ENCODE assay signal across 16 cellular contexts in the genomic region with DNA sequence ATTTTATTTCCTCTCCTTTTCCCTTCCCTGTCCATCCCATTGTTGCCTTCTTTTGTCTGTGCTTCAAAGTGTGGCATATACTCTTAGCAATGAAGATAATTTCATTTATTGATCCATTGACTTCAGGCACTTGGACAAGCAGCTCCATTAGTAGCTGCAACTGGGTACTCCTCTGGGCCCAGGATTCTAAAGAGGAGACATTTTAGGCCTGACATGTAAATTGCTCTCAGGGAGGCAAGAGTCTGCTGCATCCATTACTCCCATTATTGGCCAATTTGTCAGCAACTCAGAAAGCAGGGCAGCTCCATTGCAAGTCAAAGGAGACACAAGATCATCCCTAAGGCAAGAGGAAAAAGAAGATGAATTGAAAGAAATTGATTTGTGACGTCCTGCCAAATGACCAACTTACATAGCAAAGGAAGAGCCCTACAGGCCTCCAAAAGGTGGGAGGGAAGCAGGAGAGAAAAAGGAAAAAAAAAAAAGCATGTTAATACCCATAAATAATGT.
DNase-seq lines count a peak whose midpoint lies in the region; ATAC-seq and TF ChIP-seq lines count a peak whose summit lies in the region.
"Had no signal": no experiment of that assay in that cellular context is flagged by ENCODE, and none has a peak within 500 bp of the region (broad histone marks: within the 10 kb centered on the region; RNA-seq: fewer than 3 reads in every experiment).

No MANE protein-coding gene starts in this region.

- H3K9me2 ChIP-seq in GM23338 (ENCODE audit: insufficient read depth) (peaks cover 3% of the 10 kb centered on the region; the same call in 1 of the 2 replicates), neural cell (ENCODE audit: insufficient read depth, low read length) (no peaks in the 10 kb centered on the region)

- H3K36me3 ChIP-seq in GM23338 (ENCODE audit: insufficient read depth) (no peaks in the 10 kb centered on the region), neural cell (ENCODE audit: insufficient read depth, low read length) (no peaks in the 10 kb centered on the region)
- H3K36me3 ChIP-seq: BE2C, HAP-1 had no signal

- H3K27ac Mint-ChIP-seq in GM23338 (no peak overlapping the region), glutamatergic neuron (ENCODE audit: unreplicated experiment) (peak overlapping the region; percentile 82)
- H3K27ac Mint-ChIP-seq in activated T-cell treated with anti-CD3 and anti-CD28 coated beads, Interleukin-2, amount 50 U/mL, for 72 hours = no peak overlapping the region
- H3K27ac Mint-ChIP-seq: CD4-positive, CD25-positive, alpha-beta regulatory T cell; CD8-positive, alpha-beta memory T cell had no signal

- H3K27me3 Mint-ChIP-seq in GM23338 (ENCODE audit: insufficient read depth, low read depth, poor library complexity) (no peaks in the 10 kb centered on the region), glutamatergic neuron (ENCODE audit: unreplicated experiment) (peaks cover 4% of the 10 kb centered on the region)
- no peaks in the 10 kb centered on the region for H3K27me3 Mint-ChIP-seq in activated T-cell treated with anti-CD3 and anti-CD28 coated beads, Interleukin-2, amount 50 U/mL, for 72 hours (ENCODE audit: low read depth)
- H3K27me3 Mint-ChIP-seq: CD4-positive, CD25-positive, alpha-beta regulatory T cell; CD8-positive, alpha-beta memory T cell had no signal

- DNase-seq in GM23338 (ENCODE audit: low spot score) (no peak), glutamatergic neuron (no peak)
- DNase-seq in activated T-cell treated with anti-CD3 and anti-CD28 coated beads, Interleukin-2, amount 50 U/mL, for 72 hours = no peak
- DNase-seq: BE2C; C1 segment of cervical spinal cord; CD4-positive, CD25-positive, alpha-beta regulatory T cell; CD8-positive, alpha-beta memory T cell; DMS 273 treated with DMSO at 0.1 percent for 48 hours; DMS53; DND-41; EL had no signal

- H3K9me3 ChIP-seq in neural cell (ENCODE audit: low read length) = no peaks in the 10 kb centered on the region
- H3K9me3 ChIP-seq: BE2C, HAP-1 had no signal

- H3K27me3 ChIP-seq in GM23338 (ENCODE audit: insufficient read depth) (no peaks in the 10 kb centered on the region), neural cell (ENCODE audit: insufficient read depth, low read depth, low read length) (no peaks in the 10 kb centered on the region)
- H3K27me3 ChIP-seq: BE2C had no signal

- no peak overlapping the region for H3K9ac ChIP-seq in neural cell (ENCODE audit: low read length)

- no peak for TF ChIP-seq CTCF in GM23338 (conservative IDR thresholded peaks at IDR 0.05; ENCODE audit: low read depth in 2 of 2)
- TF ChIP-seq CTCF in glutamatergic neuron (IDR thresholded peaks at IDR 0.05; ENCODE audit: partially characterized antibody, unreplicated experiment) = no peak
- TF ChIP-seq CTCF in neural cell (IDR thresholded peaks at IDR 0.05; ENCODE audit: poor library complexity, severe bottlenecking) = no peak

- H3K4me3 Mint-ChIP-seq in GM23338 = no peak overlapping the region
- H3K4me3 Mint-ChIP-seq in glutamatergic neuron (ENCODE audit: unreplicated experiment) = no peak overlapping the region
- H3K4me3 Mint-ChIP-seq in activated T-cell treated with anti-CD3 and anti-CD28 coated beads, Interleukin-2, amount 50 U/mL, for 72 hours = no peak overlapping the region
- H3K4me3 Mint-ChIP-seq: CD4-positive, CD25-positive, alpha-beta regulatory T cell; CD8-positive, alpha-beta memory T cell had no signal

- H3K4me1 Mint-ChIP-seq in GM23338 = peaks cover 21% of the 10 kb centered on the region
- peaks cover 30% of the 10 kb centered on the region for H3K4me1 Mint-ChIP-seq in glutamatergic neuron (ENCODE audit: low read depth, unreplicated experiment)
- H3K4me1 Mint-ChIP-seq in activated T-cell treated with anti-CD3 and anti-CD28 coated beads, Interleukin-2, amount 50 U/mL, for 72 hours (ENCODE audit: low read depth) = no peaks in the 10 kb centered on the region
- H3K4me1 Mint-ChIP-seq: CD4-positive, CD25-positive, alpha-beta regulatory T cell; CD8-positive, alpha-beta memory T cell had no signal

- H3K9me3 Mint-ChIP-seq in GM23338 = no peaks in the 10 kb centered on the region
- no peaks in the 10 kb centered on the region for H3K9me3 Mint-ChIP-seq in glutamatergic neuron (ENCODE audit: unreplicated experiment)
- H3K9me3 Mint-ChIP-seq in activated T-cell treated with anti-CD3 and anti-CD28 coated beads, Interleukin-2, amount 50 U/mL, for 72 hours = peaks cover 8 to 13% of the 10 kb centered on the region in 2 donors

- H3K4me2 ChIP-seq in GM23338 (peak overlapping the region; percentile 28; the same call in 1 of the 2 replicates), neural cell (ENCODE audit: low read length) (no peak overlapping the region)

- TF ChIP-seq EP300 in neural cell (conservative IDR thresholded peaks at IDR 0.05; ENCODE audit: poor library complexity, severe bottlenecking) = peak; percentile 96

- H3K79me2 ChIP-seq in GM23338 (replicated peaks; ENCODE audit: insufficient read depth) = no peaks in the 10 kb centered on the region
- H3K79me2 ChIP-seq in neural cell (replicated peaks; ENCODE audit: insufficient read depth, low read length) = no peaks in the 10 kb centered on the region

- no peak for TF ChIP-seq RAD21 in neural cell (conservative IDR thresholded peaks at IDR 0.05)

- ATAC-seq in GM23338 (no peak), HG02571 (IDR thresholded peaks at IDR 0.05; ENCODE audit: unreplicated experiment) (no peak), GM21526 (IDR thresholded peaks at IDR 0.05; ENCODE audit: low FRiP score, unreplicated experiment) (no peak)
- ATAC-seq in activated T-cell treated with anti-CD3 and anti-CD28 coated beads, Interleukin-2, amount 50 U/mL, for 72 hours (replicated peaks in 1 of 2) = no peak

- H3K4me3 ChIP-seq in GM23338 = no peak overlapping the region
- H3K4me3 ChIP-seq in neural cell (ENCODE audit: low read length) = no peak overlapping the region
- H3K4me3 ChIP-seq: HAP-1 had no signal

- H2AFZ ChIP-seq in GM23338 = peak overlapping the region; percentile 89
- H2AFZ ChIP-seq in neural cell (ENCODE audit: low read depth, low read length) = no peak overlapping the region

- H3F3A ChIP-seq in GM23338 (replicated peaks; ENCODE audit: low read depth) (no peaks in the 10 kb centered on the region), neural cell (ENCODE audit: insufficient read depth, low read length, poor library complexity, severe bottlenecking) (no peaks in the 10 kb centered on the region)

- no peaks in the 10 kb centered on the region for H3K36me3 Mint-ChIP-seq in GM23338 (ENCODE audit: low read depth)
- H3K36me3 Mint-ChIP-seq in glutamatergic neuron (ENCODE audit: unreplicated experiment) = no peaks in the 10 kb centered on the region
- no peaks in the 10 kb centered on the region for H3K36me3 Mint-ChIP-seq in activated T-cell treated with anti-CD3 and anti-CD28 coated beads, Interleukin-2, amount 50 U/mL, for 72 hours (ENCODE audit: insufficient read depth in 2 of 2)
- H3K36me3 Mint-ChIP-seq: CD4-positive, CD25-positive, alpha-beta regulatory T cell; CD8-positive, alpha-beta memory T cell had no signal

- no peaks in the 10 kb centered on the region for H4K20me1 ChIP-seq in GM23338 (replicated peaks; ENCODE audit: insufficient read depth)
- H4K20me1 ChIP-seq in neural cell (ENCODE audit: insufficient read depth) = no peaks in the 10 kb centered on the region

- no peak overlapping the region for H3K27ac ChIP-seq in GM23338 (ENCODE audit: low read depth)
- peak overlapping the region; percentile 66 for H3K27ac ChIP-seq in neural cell (ENCODE audit: low read length)
- H3K27ac ChIP-seq: HL-60 had no signal

- H3K4me1 ChIP-seq in GM23338 (ENCODE audit: insufficient read depth) = peaks cover 14% of the 10 kb centered on the region
- H3K4me1 ChIP-seq: BE2C had no signal

TF ChIP-seq in GM23338, 12 proteins besides CTCF, POLR2A, EP300 and RAD21 (continues in another document):
- no peak for TF ChIP-seq CREB1 (CRISPR knock-in tag; IDR thresholded peaks at IDR 0.05; ENCODE audit: low read depth)
- TF ChIP-seq, protein P1, sequence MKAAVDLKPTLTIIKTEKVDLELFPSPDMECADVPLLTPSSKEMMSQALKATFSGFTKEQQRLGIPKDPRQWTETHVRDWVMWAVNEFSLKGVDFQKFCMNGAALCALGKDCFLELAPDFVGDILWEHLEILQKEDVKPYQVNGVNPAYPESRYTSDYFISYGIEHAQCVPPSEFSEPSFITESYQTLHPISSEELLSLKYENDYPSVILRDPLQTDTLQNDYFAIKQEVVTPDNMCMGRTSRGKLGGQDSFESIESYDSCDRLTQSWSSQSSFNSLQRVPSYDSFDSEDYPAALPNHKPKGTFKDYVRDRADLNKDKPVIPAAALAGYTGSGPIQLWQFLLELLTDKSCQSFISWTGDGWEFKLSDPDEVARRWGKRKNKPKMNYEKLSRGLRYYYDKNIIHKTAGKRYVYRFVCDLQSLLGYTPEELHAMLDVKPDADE (IDR thresholded peaks at IDR 0.05) = no peak
- TF ChIP-seq JUNB (IDR thresholded peaks at IDR 0.05; ENCODE audit: unreplicated experiment) = no peak
- no peak for TF ChIP-seq EZH2phosphoT487 (IDR thresholded peaks at IDR 0.05; ENCODE audit: unreplicated experiment)
- no peak for TF ChIP-seq ZNF114 (CRISPR knock-in tag; IDR thresholded peaks at IDR 0.05)
- no peak for TF ChIP-seq ZNF331 (CRISPR knock-in tag; IDR thresholded peaks at IDR 0.05; ENCODE audit: low read depth)

TF ChIP-seq in neural cell, 6 proteins besides CTCF, POLR2A, EP300 and RAD21 (continues in another document):
- TF ChIP-seq, protein P2, sequence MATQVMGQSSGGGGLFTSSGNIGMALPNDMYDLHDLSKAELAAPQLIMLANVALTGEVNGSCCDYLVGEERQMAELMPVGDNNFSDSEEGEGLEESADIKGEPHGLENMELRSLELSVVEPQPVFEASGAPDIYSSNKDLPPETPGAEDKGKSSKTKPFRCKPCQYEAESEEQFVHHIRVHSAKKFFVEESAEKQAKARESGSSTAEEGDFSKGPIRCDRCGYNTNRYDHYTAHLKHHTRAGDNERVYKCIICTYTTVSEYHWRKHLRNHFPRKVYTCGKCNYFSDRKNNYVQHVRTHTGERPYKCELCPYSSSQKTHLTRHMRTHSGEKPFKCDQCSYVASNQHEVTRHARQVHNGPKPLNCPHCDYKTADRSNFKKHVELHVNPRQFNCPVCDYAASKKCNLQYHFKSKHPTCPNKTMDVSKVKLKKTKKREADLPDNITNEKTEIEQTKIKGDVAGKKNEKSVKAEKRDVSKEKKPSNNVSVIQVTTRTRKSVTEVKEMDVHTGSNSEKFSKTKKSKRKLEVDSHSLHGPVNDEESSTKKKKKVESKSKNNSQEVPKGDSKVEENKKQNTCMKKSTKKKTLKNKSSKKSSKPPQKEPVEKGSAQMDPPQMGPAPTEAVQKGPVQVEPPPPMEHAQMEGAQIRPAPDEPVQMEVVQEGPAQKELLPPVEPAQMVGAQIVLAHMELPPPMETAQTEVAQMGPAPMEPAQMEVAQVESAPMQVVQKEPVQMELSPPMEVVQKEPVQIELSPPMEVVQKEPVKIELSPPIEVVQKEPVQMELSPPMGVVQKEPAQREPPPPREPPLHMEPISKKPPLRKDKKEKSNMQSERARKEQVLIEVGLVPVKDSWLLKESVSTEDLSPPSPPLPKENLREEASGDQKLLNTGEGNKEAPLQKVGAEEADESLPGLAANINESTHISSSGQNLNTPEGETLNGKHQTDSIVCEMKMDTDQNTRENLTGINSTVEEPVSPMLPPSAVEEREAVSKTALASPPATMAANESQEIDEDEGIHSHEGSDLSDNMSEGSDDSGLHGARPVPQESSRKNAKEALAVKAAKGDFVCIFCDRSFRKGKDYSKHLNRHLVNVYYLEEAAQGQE (IDR thresholded peaks at IDR 0.05; ENCODE audit: borderline replicate concordance) = peak; percentile 85
- peak; percentile 78 for TF ChIP-seq POLR2AphosphoS5 (IDR thresholded peaks at IDR 0.05)
